In genomic region chr12:54424232-54424631, GRCh38 we compare ENCODE assay signal across 19 cellular contexts. TPM values are rescaled to one million over a fixed set of nuclear protein-coding genes. Genes with fewer than 3 reads are reported as not detected.
"Had no signal": no experiment of that assay in that cellular context is flagged by ENCODE, and none has a peak within 500 bp of the region (broad histone marks: within the 10 kb centered on the region; RNA-seq: fewer than 3 reads in every experiment).

No MANE protein-coding gene starts in this region.

- H3K9me3 ChIP-seq: lower lobe of right lung, ovary, upper lobe of left lung had no signal

- H3K36me3 Mint-ChIP-seq: neural progenitor cell had no signal

- H2AFZ ChIP-seq: neural progenitor cell had no signal

- H3K9ac ChIP-seq: neural progenitor cell had no signal

- H3K27me3 ChIP-seq: cardiac muscle cell, neural progenitor cell, ovary, upper lobe of left lung had no signal

- H3K36me3 ChIP-seq: cardiac muscle cell, lower lobe of right lung, neural progenitor cell, ovary, upper lobe of left lung had no signal

- ATAC-seq: left colon; lower lobe of right lung; stimulated activated naive CD8-positive, alpha-beta T cell treated with anti-CD3 and anti-CD28 coated beads, Interleukin-15, Interleukin-2, amounts not matched to agents 100 U/mL and 50 U/mL, for 24 hours had no signal

- H3K27ac Mint-ChIP-seq: neural progenitor cell had no signal

- FAIRE-seq: colon, frontal cortex, islet of Langerhans had no signal

- DNase-seq: activated CD4-positive, alpha-beta T cell treated with anti-CD3 and anti-CD28 coated beads, Interleukin-2, amount 50 U/mL, for 1 hour; activated CD8-positive, alpha-beta memory T cell treated with anti-CD3 and anti-CD28 coated beads for 24 hours; activated naive CD4-positive, alpha-beta T cell; effector CD4-positive, alpha-beta T cell; left colon; lower lobe of right lung; midbrain; ovary; stimulated activated CD4-positive, alpha-beta T cell treated with anti-CD3 and anti-CD28 coated beads, Interleukin-4, amount 100 ng/mL, for 4 hours; stimulated activated CD8-positive, alpha-beta memory T cell treated with anti-CD3 and anti-CD28 coated beads, Interleukin-4, amount 100 ng/mL, for 48 hours; stimulated activated naive CD8-positive, alpha-beta T cell treated with anti-CD3 and anti-CD28 coated beads, Interleukin-15, Interleukin-2, amounts not matched to agents 100 U/mL and 50 U/mL, for 24 hours; upper lobe of left lung had no signal

- H3K27ac ChIP-seq: cardiac muscle cell, lower lobe of right lung, neural progenitor cell, ovary had no signal

- H3K4me2 ChIP-seq: neural progenitor cell had no signal

- H3K4me3 ChIP-seq: cardiac muscle cell, lower lobe of right lung, neural progenitor cell, ovary, skin epidermis, upper lobe of left lung had no signal

- H3K4me3 Mint-ChIP-seq: neural progenitor cell had no signal

- H3K9me3 Mint-ChIP-seq: activated T-helper 1 cell treated with anti-CD3 and anti-CD28 coated beads, Interleukin-12 subunit alpha, Interleukin-12 subunit beta, Interleukin-2, Interleukin-4 antibody, amounts not matched to agents 30 ng/mL and 10 ng/mL and 1 ng/mL, durations not matched to agents 14 hours and 24 hours and 36 hours; neural progenitor cell had no signal

RNA-seq across cellular contexts. Expression of gene GTSF1, which starts 49.2 kb away (rescaled TPM):
- total RNA-seq: cardiac muscle cell, frontal cortex had no signal
- polyA plus RNA-seq: cardiac muscle cell had no signal

RNA-seq across cellular contexts. Expression of gene GPR84, which starts 59.9 kb away (rescaled TPM):
- total RNA-seq: frontal cortex had no signal
- polyA plus RNA-seq: cardiac muscle cell had no signal
